Comparison of ENCODE assay signal across 8 cellular contexts in the genomic region with DNA sequence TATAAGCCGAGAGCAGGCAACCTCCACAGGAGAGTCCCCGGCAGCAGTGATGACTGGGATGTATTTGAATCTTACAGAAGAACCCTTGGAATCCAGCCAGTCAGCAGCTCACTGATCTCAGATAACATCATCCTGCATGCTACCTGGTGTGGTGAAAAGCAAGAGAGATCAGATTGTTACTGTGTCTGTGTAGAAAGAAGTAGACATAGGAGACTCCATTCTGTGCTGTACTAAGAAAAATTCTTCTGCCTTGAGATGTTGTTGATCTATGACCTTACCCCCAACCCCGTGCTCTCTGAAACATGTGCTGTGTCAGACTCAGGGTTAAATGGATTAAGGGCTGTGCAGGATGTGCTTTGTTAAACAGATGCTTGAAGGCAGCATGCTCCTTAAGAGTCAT. TPM values are rescaled to one million over a fixed set of nuclear protein-coding genes. Genes with fewer than 3 reads are reported as not detected.
DNase-seq lines count a peak whose midpoint lies in the region; ATAC-seq, FAIRE-seq and TF ChIP-seq lines count a peak whose summit lies in the region.
"Not testable (repeated sequence)": the region's sequence is repeated elsewhere in the genome, so short reads cannot be mapped to it uniquely, and the experiment has no call there.

No MANE protein-coding gene starts in this region.

- not testable (repeated sequence) for H4K8ac ChIP-seq in IMR-90 (ENCODE audit: low read depth in 2 of 2, low read length in 2 of 2)

- not testable (repeated sequence) for H3K27me3 ChIP-seq in IMR-90 (ENCODE audit: control insufficient read depth, insufficient read depth, low read length); RWPE2 (ENCODE audit: insufficient read depth, poor library complexity, severe bottlenecking); endodermal cell (ENCODE audit: control insufficient read depth, insufficient read depth, low read length, poor library complexity, severe bottlenecking); smooth muscle cell (ENCODE audit: low read depth)
- peaks cover 0 to 16% of the 10 kb centered on the region in 2 experiments; a peak in 1 of 5 replicates for H3K27me3 ChIP-seq in HepG2 (ENCODE audit: control insufficient read depth in 1 of 2, insufficient read depth in 2 of 2, low read length in 2 of 2)

- peak overlapping the region; percentile 88 for H3K27ac Mint-ChIP-seq in endodermal cell

- not testable (repeated sequence) for TF ChIP-seq RAD21 in IMR-90 (IDR thresholded peaks at IDR 0.05; ENCODE audit: low read length); HepG2 (CRISPR knock-in tag; IDR thresholded peaks at IDR 0.05)

- CTCF ChIA-PET in IMR-90 (lab: Yijun Ruan, JAX); HepG2 (lab: Yijun Ruan, JAX; ENCODE audit: low intra/inter-chr PET ratio, low total read pairs): not testable (repeated sequence)

- not testable (repeated sequence) for H3K9me3 ChIP-seq in IMR-90 (ENCODE audit: control insufficient read depth, insufficient read depth, low read length); RWPE2 (ENCODE audit: severe bottlenecking); endodermal cell (ENCODE audit: control insufficient read depth, low read length); HepG2 (ENCODE audit: low read length); smooth muscle cell (replicated peaks; ENCODE audit: low read depth)

- TF ChIP-seq CTCF in IMR-90 (conservative IDR thresholded peaks at IDR 0.05; ENCODE audit: low read depth, low read length); RWPE2 (IDR thresholded peaks at IDR 0.05; ENCODE audit: poor library complexity, severe bottlenecking); endodermal cell (conservative IDR thresholded peaks at IDR 0.05); HepG2 (CRISPR knock-in tag; IDR thresholded peaks at IDR 0.05); smooth muscle cell (IDR thresholded peaks at IDR 0.05; ENCODE audit: borderline replicate concordance, insufficient read depth, poor library complexity, severe bottlenecking): not testable (repeated sequence)

- not testable (repeated sequence) for FAIRE-seq in HepG2 (lab: Jason Lieb, UNC)

- H2AK9ac ChIP-seq in IMR-90 (replicated peaks; ENCODE audit: low read depth, low read length, poor library complexity) = not testable (repeated sequence)

- not testable (repeated sequence) for H2AK5ac ChIP-seq in IMR-90 (ENCODE audit: low read depth, low read length)

- H3K79me1 ChIP-seq in IMR-90 (ENCODE audit: low read depth in 1 of 2, low read length in 2 of 2) = not testable (repeated sequence)

- not testable (repeated sequence) for H3K14ac ChIP-seq in IMR-90 (replicated peaks; ENCODE audit: low read depth, low read length)

- not testable (repeated sequence) for H3K56ac ChIP-seq in IMR-90 (ENCODE audit: extremely low read depth, insufficient read depth, low read length)

- not testable (repeated sequence) for H3K18ac ChIP-seq in IMR-90 (ENCODE audit: low read depth, low read length)

- H2BK120ac ChIP-seq in IMR-90 (ENCODE audit: low read depth, low read length) = not testable (repeated sequence)

- not testable (repeated sequence) for H3K9me1 ChIP-seq in IMR-90 (ENCODE audit: insufficient read depth, low read length)

- not testable (repeated sequence) for H3K36me3 Mint-ChIP-seq in endodermal cell (ENCODE audit: low read depth)

- not testable (repeated sequence) for H3K4me2 ChIP-seq in IMR-90 (ENCODE audit: low read depth, low read length); HepG2 (ENCODE audit: low read depth, low read length)
- peak overlapping the region; percentile 45 for H3K4me2 ChIP-seq in smooth muscle cell

- not testable (repeated sequence) for H3K27me3 Mint-ChIP-seq in endodermal cell (ENCODE audit: insufficient read depth)

- WGBS in IMR-90 (ENCODE audit: extremely low coverage in 2 of 2, insufficient read length in 1 of 2), 2 experiments = no CpG with 5 or more reads among the region's 3 CpGs
- 60% methylated on average over 2 to 3 of the region's 3 CpGs for WGBS in endodermal cell (ENCODE audit: insufficient coverage in 1 of 2, insufficient read length in 1 of 2), 2 experiments
- 11% methylated on average over 3 of the region's 3 CpGs for WGBS in HepG2 (ENCODE audit: low lambda C conversion rate)
- 32% methylated on average over 3 of the region's 3 CpGs for WGBS in smooth muscle cell (ENCODE audit: low lambda C conversion rate)

- H3K4me1 Mint-ChIP-seq in endodermal cell = peaks cover 63% of the 10 kb centered on the region

- H2BK15ac ChIP-seq in IMR-90 (ENCODE audit: low read depth, low read length) = not testable (repeated sequence)

- in situ Hi-C loops in IMR-90 (cut with MboI; ENCODE audit: low sequenced_read_pairs); HepG2 (cut with HindIII; ENCODE audit: extremely low pct_ligation_motif_present, low pct_unique_long_range_greater_than_20kb): not testable (repeated sequence)

- dilution Hi-C loops in IMR-90 (cut with HindIII; ENCODE audit: low sequenced_read_pairs, unreplicated experiment) = not testable (repeated sequence)

- TF ChIP-seq EP300 in HepG2 (IDR thresholded peaks at IDR 0.05; ENCODE audit: low read depth in 2 of 2, low read length in 2 of 2); HepG2 (CRISPR knock-in tag; IDR thresholded peaks at IDR 0.05; ENCODE audit: borderline replicate concordance): not testable (repeated sequence)

- H3K4me3 Mint-ChIP-seq in endodermal cell = not testable (repeated sequence)

- H4K91ac ChIP-seq in IMR-90 (ENCODE audit: insufficient read depth, low read depth, low read length) = not testable (repeated sequence)

- not testable (repeated sequence) for H3K23ac ChIP-seq in IMR-90 (ENCODE audit: low read depth, low read length)

- not testable (repeated sequence) for H4K5ac ChIP-seq in IMR-90 (ENCODE audit: low read depth, low read length)

- BruUV-seq in IMR-90 (replicated peaks; lab: Mats Ljungman, UMichigan); HepG2 (replicated peaks; lab: Mats Ljungman, UMichigan): not testable (repeated sequence)

- H2BK20ac ChIP-seq in IMR-90 (ENCODE audit: low read depth, low read length) = not testable (repeated sequence)

- not testable (repeated sequence) for H3K79me2 ChIP-seq in HepG2 (ENCODE audit: insufficient read depth, low read length); smooth muscle cell (ENCODE audit: low read depth)

- POLR2A ChIA-PET in IMR-90 (lab: Charles Lee; ENCODE audit: unreplicated experiment); HepG2 (lab: Yijun Ruan, JAX): not testable (repeated sequence)

- not testable (repeated sequence) for H3K4me3 ChIP-seq in IMR-90 (ENCODE audit: insufficient read depth, low read depth, low read length); RWPE2 (ENCODE audit: severe bottlenecking); endodermal cell (ENCODE audit: low read length); HepG2 (replicated peaks in 1 of 3; ENCODE audit: insufficient read depth in 1 of 3, low read depth in 2 of 3, low read length in 3 of 3); smooth muscle cell

- not testable (repeated sequence) for H3K9ac ChIP-seq in IMR-90 (ENCODE audit: low read depth, low read length); endodermal cell (ENCODE audit: extremely low read depth, low read length, poor library complexity, severe bottlenecking); HepG2 (ENCODE audit: insufficient read depth, low read depth, low read length); smooth muscle cell (ENCODE audit: low read depth)

- DNase-seq in DMS79 (lab: John Stamatoyannopoulos, UW) (peak; percentile 7), IMR-90 (peak; percentile 36), NCI-H2171 (lab: John Stamatoyannopoulos, UW) (peak; percentile 76), endodermal cell (peak; percentile 68), HepG2 (ENCODE audit: low spot score) (peak; percentile 21)
- DNase-seq in RWPE2 (ENCODE audit: low spot score); smooth muscle cell (lab: John Stamatoyannopoulos, UW; ENCODE audit: unreplicated experiment): not testable (repeated sequence)
- DNase-seq in activated CD8-positive, alpha-beta memory T cell treated with anti-CD3 and anti-CD28 coated beads for 24 hours = peak; percentile 47

- not testable (repeated sequence) for H3K27ac ChIP-seq in IMR-90 (ENCODE audit: insufficient read depth, low read length); RWPE2 (ENCODE audit: poor library complexity, severe bottlenecking); endodermal cell (ENCODE audit: low read depth, low read length); HepG2 (ENCODE audit: extremely low read length, insufficient read depth, low read length)
- H3K27ac ChIP-seq in smooth muscle cell (ENCODE audit: low read depth) = peak overlapping the region; percentile 22

- H3K36me3 ChIP-seq in IMR-90 (ENCODE audit: control insufficient read depth, insufficient read depth, low read length); RWPE2 (ENCODE audit: low read depth); endodermal cell (ENCODE audit: control insufficient read depth, insufficient read depth, low read length); HepG2 (replicated peaks in 1 of 2; ENCODE audit: control insufficient read depth in 1 of 2, insufficient read depth in 2 of 2, low read length in 2 of 2); smooth muscle cell (ENCODE audit: low read depth): not testable (repeated sequence)

- not testable (repeated sequence) for TF ChIP-seq POLR2A in IMR-90 (IDR thresholded peaks at IDR 0.05; ENCODE audit: low read depth, low read length); HepG2 (IDR thresholded peaks at IDR 0.05; ENCODE audit: insufficient read depth in 1 of 2, low read depth in 2 of 2, low read length in 2 of 2)

- H2AFZ ChIP-seq in IMR-90 (replicated peaks; ENCODE audit: low read length, poor library complexity); HepG2 (ENCODE audit: low read length): not testable (repeated sequence)
- H2AFZ ChIP-seq in smooth muscle cell (ENCODE audit: low read depth) = peak overlapping the region; percentile 35

- H3K4ac ChIP-seq in IMR-90 (ENCODE audit: low read depth, low read length) = not testable (repeated sequence)

- ATAC-seq in IMR-90 (ENCODE audit: low read depth); HepG2: not testable (repeated sequence)
- ATAC-seq in RWPE2 (ENCODE audit: low read depth) = peak; percentile 50; the same call in 1 of the 3 replicates

- H3F3A ChIP-seq in smooth muscle cell (ENCODE audit: low read depth) = not testable (repeated sequence)

- not testable (repeated sequence) for H3K4me1 ChIP-seq in IMR-90 (ENCODE audit: control insufficient read depth, insufficient read depth, low read length); RWPE2 (ENCODE audit: insufficient read depth, poor library complexity, severe bottlenecking); endodermal cell (ENCODE audit: control insufficient read depth, insufficient read depth, low read length)
- H3K4me1 ChIP-seq in HepG2 (ENCODE audit: insufficient read depth, low read length) (peaks cover 37% of the 10 kb centered on the region), smooth muscle cell (ENCODE audit: low read depth) (peaks cover 13% of the 10 kb centered on the region)

- intact Hi-C loops in IMR-90 (cut with micrococcal nuclease); HepG2 (cut with micrococcal nuclease; ENCODE audit: unreplicated experiment): not testable (repeated sequence)

- H4K20me1 ChIP-seq in IMR-90 (ENCODE audit: insufficient read depth, low read length); HepG2 (ENCODE audit: insufficient read depth, low read length); smooth muscle cell (ENCODE audit: low read depth): not testable (repeated sequence)

- H3K9me3 Mint-ChIP-seq in endodermal cell = not testable (repeated sequence)

- not testable (repeated sequence) for H2BK5ac ChIP-seq in IMR-90 (ENCODE audit: low read depth, low read length, poor library complexity, severe bottlenecking)

RNA-seq across cellular contexts. Expression of a gene that starts 5.4 kb away (rescaled TPM):
- total RNA-seq in IMR-90 (2012; rRNA removed) (2.3 and 2.5 TPM in 2 replicates), endodermal cell (100 to 1,000 TPM; 192 to 390 TPM), HepG2 (2016; rRNA removed; fragmentation: Illumina TruSeq; extraction: Trizol) (7.2 and 9.8 TPM in 2 replicates), smooth muscle cell (22.4 and 23.7 TPM in 2 replicates)
- polyA plus RNA-seq in IMR-90 (2012; rRNA removed) (2.2 and 2.3 TPM in 2 replicates), HepG2 (2011; rRNA removed) (32.5 and 36.7 TPM in 2 replicates), smooth muscle cell (12.9 and 14.5 TPM in 2 replicates)
- 1.1 and 1.5 TPM in 2 replicates for polyA plus RNA-seq in IMR-90 (2012; cell fraction: cytosol; rRNA removed)
- 1.1 and 3.5 TPM in 2 replicates for polyA plus RNA-seq in IMR-90 (2012; cell fraction: nucleus; rRNA removed; ENCODE audit: low replicate concordance)
- polyA plus RNA-seq in endodermal cell (2013, experiment 1 of 2) = 39.8 TPM
- 48.5 TPM for polyA plus RNA-seq in endodermal cell (2013, experiment 2 of 2)
- total RNA-seq in HepG2 (2016; cell fraction: cytosol; rRNA removed; fragmentation: Illumina TruSeq; extraction: Trizol; ENCODE audit: low read depth) = 0.61 and 0.71 TPM in 2 replicates
- 7.0 and 8.5 TPM in 2 replicates for total RNA-seq in HepG2 (2016; cell fraction: insoluble cytoplasmic fraction; rRNA removed; fragmentation: Illumina TruSeq; extraction: Trizol)
- 2.7 and 2.9 TPM in 2 replicates for total RNA-seq in HepG2 (2016; cell fraction: membrane; rRNA removed; fragmentation: Illumina TruSeq; extraction: Trizol)
- 2.9 and 4.3 TPM in 2 replicates for total RNA-seq in HepG2 (2016; cell fraction: nucleus; rRNA removed; fragmentation: Illumina TruSeq; extraction: Trizol)
- 23.5 and 30.7 TPM in 2 replicates for polyA plus RNA-seq in HepG2 (2011; cell fraction: cytosol; rRNA removed)
- polyA plus RNA-seq in HepG2 (2011; cell fraction: nucleus; rRNA removed) = 9.8 and 12.8 TPM in 2 replicates
- polyA plus RNA-seq in HepG2 (2012) = 6.6 and 9.0 TPM in 2 replicates
- 0.33 and 0.35 TPM in 2 replicates for polyA plus RNA-seq in HepG2 (2016; cell fraction: cytosol; fragmentation: Illumina TruSeq; extraction: Trizol; ENCODE audit: low read depth)
- 8.7 and 10.9 TPM in 2 replicates for polyA plus RNA-seq in HepG2 (2016; cell fraction: insoluble cytoplasmic fraction; fragmentation: Illumina TruSeq; extraction: Trizol; ENCODE audit: low read depth)
- polyA plus RNA-seq in HepG2 (2016; cell fraction: membrane; fragmentation: Illumina TruSeq; extraction: Trizol; ENCODE audit: low read depth) = 1.5 and 1.6 TPM in 2 replicates
- polyA plus RNA-seq in HepG2 (2016; cell fraction: nucleus; fragmentation: Illumina TruSeq; extraction: Trizol; ENCODE audit: insufficient read depth, low read depth) = 5.0 and 5.4 TPM in 2 replicates
- polyA minus RNA-seq in HepG2 (2011; rRNA and poly(A)+ RNA removed; ENCODE audit: low replicate concordance) = 0.21 and 49.0 TPM in 2 replicates
- polyA minus RNA-seq in HepG2 (2011; cell fraction: cytosol; rRNA and poly(A)+ RNA removed) = 29.2 and 32.6 TPM in 2 replicates
- polyA minus RNA-seq in HepG2 (2011; cell fraction: nucleus; rRNA and poly(A)+ RNA removed) = 13.3 and 18.3 TPM in 2 replicates
